In genomic region chr11:121583825-121584224, GRCh38 we compare ENCODE assay signal across 2 cellular contexts.
TF ChIP-seq lines count a peak whose summit lies in the region.

No MANE protein-coding gene starts in this region.

TF ChIP-seq in K562, 482 proteins besides CTCF, POLR2A, EP300 and RAD21:
- TF ChIP-seq CTBP1 (IDR thresholded peaks at IDR 0.05; ENCODE audit: borderline replicate concordance) (no peak), C11orf30 (IDR thresholded peaks at IDR 0.05; ENCODE audit: low read depth) (peak; percentile 32; the same call in 1 of the 2 replicates), CREB3 (tag; conservative IDR thresholded peaks at IDR 0.05; ENCODE audit: low read depth) (no peak), ZNF232 (CRISPR knock-in tag; IDR thresholded peaks at IDR 0.05) (no peak), TEAD2 (tag; IDR thresholded peaks at IDR 0.05) (no peak), CGGBP1 (CRISPR knock-in tag; IDR thresholded peaks at IDR 0.05) (no peak), RBM17 (IDR thresholded peaks at IDR 0.05; ENCODE audit: borderline replicate concordance, low read depth, low read length) (no peak), GTF2A2 (tag; IDR thresholded peaks at IDR 0.05) (no peak), MEIS2 (IDR thresholded peaks at IDR 0.05; ENCODE audit: partially characterized antibody) (no peak), KDM4B (IDR thresholded peaks at IDR 0.05; ENCODE audit: borderline replicate concordance in 2 of 2, low read depth in 1 of 2) (no peak), HOXB6 (CRISPR knock-in tag; IDR thresholded peaks at IDR 0.05; ENCODE audit: borderline replicate concordance) (no peak), BMI1 (IDR thresholded peaks at IDR 0.05; ENCODE audit: low read length) (no peak), ARID2 (IDR thresholded peaks at IDR 0.05) (no peak), ZC3H11A (IDR thresholded peaks at IDR 0.05; ENCODE audit: low read depth, low read length) (no peak), HNRNPLL (IDR thresholded peaks at IDR 0.05; ENCODE audit: low read depth, low read length, poor library complexity, severe bottlenecking) (no peak), ZNF24 (IDR thresholded peaks at IDR 0.05) (no peak), MAFG (tag; conservative IDR thresholded peaks at IDR 0.05) (0 out of 2 replicates have a peak, but pooled peaks have one; percentile 10), ZNF165 (CRISPR knock-in tag; IDR thresholded peaks at IDR 0.05; ENCODE audit: borderline replicate concordance) (no peak), RFX5 (IDR thresholded peaks at IDR 0.05; ENCODE audit: low read depth, low read length) (no peak), ZBTB17 (CRISPR knock-in tag; IDR thresholded peaks at IDR 0.05) (no peak), ZSCAN32 (CRISPR knock-in tag; IDR thresholded peaks at IDR 0.05) (no peak), ZNF316 (IDR thresholded peaks at IDR 0.05) (peak; percentile 52), ZNF699 (CRISPR knock-in tag; IDR thresholded peaks at IDR 0.05; ENCODE audit: insufficient replicate concordance) (no peak), DPF2 (IDR thresholded peaks at IDR 0.05) (no peak), DNMT1 (IDR thresholded peaks at IDR 0.05) (no peak), MED1 (CRISPR knock-in tag; IDR thresholded peaks at IDR 0.05; ENCODE audit: borderline replicate concordance) (no peak)

TF ChIP-seq in GM23338, 12 proteins besides CTCF, POLR2A, EP300 and RAD21:
- no peak for TF ChIP-seq ETS1 (IDR thresholded peaks at IDR 0.05)
- no peak for TF ChIP-seq POLR2AphosphoS5 (IDR thresholded peaks at IDR 0.05; ENCODE audit: low read depth)
- no peak for TF ChIP-seq EZH2 (IDR thresholded peaks at IDR 0.05; ENCODE audit: low read depth, unreplicated experiment)
- no peak for TF ChIP-seq ZNF331 (CRISPR knock-in tag; IDR thresholded peaks at IDR 0.05; ENCODE audit: low read depth)
- TF ChIP-seq CREB1 (CRISPR knock-in tag; IDR thresholded peaks at IDR 0.05; ENCODE audit: low read depth) = no peak
- TF ChIP-seq NANOG (IDR thresholded peaks at IDR 0.05; ENCODE audit: borderline replicate concordance) = no peak
- TF ChIP-seq JUNB (IDR thresholded peaks at IDR 0.05; ENCODE audit: unreplicated experiment) = no peak
- TF ChIP-seq EZH2phosphoT487 (IDR thresholded peaks at IDR 0.05; ENCODE audit: unreplicated experiment) = no peak
- TF ChIP-seq STAT1 (IDR thresholded peaks at IDR 0.05; ENCODE audit: unreplicated experiment) = no peak
- no peak for TF ChIP-seq ZNF462 (CRISPR knock-in tag; IDR thresholded peaks at IDR 0.05)
- no peak for TF ChIP-seq ZNF114 (CRISPR knock-in tag; IDR thresholded peaks at IDR 0.05)
- TF ChIP-seq REST (IDR thresholded peaks at IDR 0.05; ENCODE audit: unreplicated experiment) = no peak
